ENCODE assay signal across 1 cellular context in the genomic region with DNA sequence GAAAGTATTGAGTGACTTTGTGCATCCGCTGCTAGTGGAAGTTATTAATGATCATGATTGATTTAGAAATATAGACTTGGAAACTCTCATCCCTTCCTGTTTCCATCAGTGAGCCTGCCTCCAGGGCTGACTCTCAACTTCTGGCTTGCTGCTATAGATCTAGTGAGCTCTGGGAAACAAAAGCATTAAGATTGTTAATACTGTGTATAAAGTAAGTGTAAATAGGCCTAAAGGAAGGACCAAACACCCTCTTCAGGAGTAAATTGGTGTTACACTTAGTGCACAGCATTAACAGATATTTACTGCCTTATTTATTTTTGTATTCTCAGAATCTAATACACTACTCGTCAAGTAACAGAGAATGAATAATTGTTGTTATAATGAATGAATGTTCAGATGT.
TF ChIP-seq lines count a peak whose summit lies in the region.

No MANE protein-coding gene starts in this region.

TF ChIP-seq in GM23338, 12 proteins besides CTCF, POLR2A, EP300 and RAD21 (continued from another document):
- TF ChIP-seq, protein P1, sequence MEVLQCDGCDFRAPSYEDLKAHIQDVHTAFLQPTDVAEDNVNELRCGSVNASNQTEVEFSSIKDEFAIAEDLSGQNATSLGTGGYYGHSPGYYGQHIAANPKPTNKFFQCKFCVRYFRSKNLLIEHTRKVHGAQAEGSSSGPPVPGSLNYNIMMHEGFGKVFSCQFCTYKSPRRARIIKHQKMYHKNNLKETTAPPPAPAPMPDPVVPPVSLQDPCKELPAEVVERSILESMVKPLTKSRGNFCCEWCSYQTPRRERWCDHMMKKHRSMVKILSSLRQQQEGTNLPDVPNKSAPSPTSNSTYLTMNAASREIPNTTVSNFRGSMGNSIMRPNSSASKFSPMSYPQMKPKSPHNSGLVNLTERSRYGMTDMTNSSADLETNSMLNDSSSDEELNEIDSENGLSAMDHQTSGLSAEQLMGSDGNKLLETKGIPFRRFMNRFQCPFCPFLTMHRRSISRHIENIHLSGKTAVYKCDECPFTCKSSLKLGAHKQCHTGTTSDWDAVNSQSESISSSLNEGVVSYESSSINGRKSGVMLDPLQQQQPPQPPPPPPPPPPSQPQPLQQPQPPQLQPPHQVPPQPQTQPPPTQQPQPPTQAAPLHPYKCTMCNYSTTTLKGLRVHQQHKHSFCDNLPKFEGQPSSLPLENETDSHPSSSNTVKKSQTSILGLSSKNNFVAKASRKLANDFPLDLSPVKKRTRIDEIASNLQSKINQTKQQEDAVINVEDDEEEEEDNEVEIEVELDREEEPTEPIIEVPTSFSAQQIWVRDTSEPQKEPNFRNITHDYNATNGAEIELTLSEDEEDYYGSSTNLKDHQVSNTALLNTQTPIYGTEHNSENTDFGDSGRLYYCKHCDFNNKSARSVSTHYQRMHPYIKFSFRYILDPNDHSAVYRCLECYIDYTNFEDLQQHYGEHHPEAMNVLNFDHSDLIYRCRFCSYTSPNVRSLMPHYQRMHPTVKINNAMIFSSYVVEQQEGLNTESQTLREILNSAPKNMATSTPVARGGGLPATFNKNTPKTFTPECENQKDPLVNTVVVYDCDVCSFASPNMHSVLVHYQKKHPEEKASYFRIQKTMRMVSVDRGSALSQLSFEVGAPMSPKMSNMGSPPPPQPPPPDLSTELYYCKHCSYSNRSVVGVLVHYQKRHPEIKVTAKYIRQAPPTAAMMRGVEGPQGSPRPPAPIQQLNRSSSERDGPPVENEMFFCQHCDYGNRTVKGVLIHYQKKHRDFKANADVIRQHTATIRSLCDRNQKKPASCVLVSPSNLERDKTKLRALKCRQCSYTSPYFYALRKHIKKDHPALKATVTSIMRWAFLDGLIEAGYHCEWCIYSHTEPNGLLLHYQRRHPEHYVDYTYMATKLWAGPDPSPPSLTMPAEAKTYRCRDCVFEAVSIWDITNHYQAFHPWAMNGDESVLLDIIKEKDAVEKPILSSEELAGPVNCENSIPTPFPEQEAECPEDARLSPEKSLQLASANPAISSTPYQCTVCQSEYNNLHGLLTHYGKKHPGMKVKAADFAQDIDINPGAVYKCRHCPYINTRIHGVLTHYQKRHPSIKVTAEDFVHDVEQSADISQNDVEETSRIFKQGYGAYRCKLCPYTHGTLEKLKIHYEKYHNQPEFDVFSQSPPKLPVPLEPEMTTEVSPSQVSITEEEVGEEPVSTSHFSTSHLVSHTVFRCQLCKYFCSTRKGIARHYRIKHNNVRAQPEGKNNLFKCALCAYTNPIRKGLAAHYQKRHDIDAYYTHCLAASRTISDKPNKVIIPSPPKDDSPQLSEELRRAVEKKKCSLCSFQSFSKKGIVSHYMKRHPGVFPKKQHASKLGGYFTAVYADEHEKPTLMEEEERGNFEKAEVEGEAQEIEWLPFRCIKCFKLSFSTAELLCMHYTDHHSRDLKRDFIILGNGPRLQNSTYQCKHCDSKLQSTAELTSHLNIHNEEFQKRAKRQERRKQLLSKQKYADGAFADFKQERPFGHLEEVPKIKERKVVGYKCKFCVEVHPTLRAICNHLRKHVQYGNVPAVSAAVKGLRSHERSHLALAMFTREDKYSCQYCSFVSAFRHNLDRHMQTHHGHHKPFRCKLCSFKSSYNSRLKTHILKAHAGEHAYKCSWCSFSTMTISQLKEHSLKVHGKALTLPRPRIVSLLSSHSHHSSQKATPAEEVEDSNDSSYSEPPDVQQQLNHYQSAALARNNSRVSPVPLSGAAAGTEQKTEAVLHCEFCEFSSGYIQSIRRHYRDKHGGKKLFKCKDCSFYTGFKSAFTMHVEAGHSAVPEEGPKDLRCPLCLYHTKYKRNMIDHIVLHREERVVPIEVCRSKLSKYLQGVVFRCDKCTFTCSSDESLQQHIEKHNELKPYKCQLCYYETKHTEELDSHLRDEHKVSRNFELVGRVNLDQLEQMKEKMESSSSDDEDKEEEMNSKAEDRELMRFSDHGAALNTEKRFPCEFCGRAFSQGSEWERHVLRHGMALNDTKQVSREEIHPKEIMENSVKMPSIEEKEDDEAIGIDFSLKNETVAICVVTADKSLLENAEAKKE (CRISPR knock-in tag; IDR thresholded peaks at IDR 0.05): no peak
- TF ChIP-seq EZH2phosphoT487 (IDR thresholded peaks at IDR 0.05; ENCODE audit: unreplicated experiment): no peak
- no peak for TF ChIP-seq JUNB (IDR thresholded peaks at IDR 0.05; ENCODE audit: unreplicated experiment)
- TF ChIP-seq, protein P2, sequence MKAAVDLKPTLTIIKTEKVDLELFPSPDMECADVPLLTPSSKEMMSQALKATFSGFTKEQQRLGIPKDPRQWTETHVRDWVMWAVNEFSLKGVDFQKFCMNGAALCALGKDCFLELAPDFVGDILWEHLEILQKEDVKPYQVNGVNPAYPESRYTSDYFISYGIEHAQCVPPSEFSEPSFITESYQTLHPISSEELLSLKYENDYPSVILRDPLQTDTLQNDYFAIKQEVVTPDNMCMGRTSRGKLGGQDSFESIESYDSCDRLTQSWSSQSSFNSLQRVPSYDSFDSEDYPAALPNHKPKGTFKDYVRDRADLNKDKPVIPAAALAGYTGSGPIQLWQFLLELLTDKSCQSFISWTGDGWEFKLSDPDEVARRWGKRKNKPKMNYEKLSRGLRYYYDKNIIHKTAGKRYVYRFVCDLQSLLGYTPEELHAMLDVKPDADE (IDR thresholded peaks at IDR 0.05): no peak
- TF ChIP-seq ZNF114 (CRISPR knock-in tag; IDR thresholded peaks at IDR 0.05): no peak
- TF ChIP-seq STAT1 (IDR thresholded peaks at IDR 0.05; ENCODE audit: unreplicated experiment): no peak
